ENCODE assay signal across 20 cellular contexts in genomic region chr12:124174406-124174805, GRCh38.
DNase-seq lines count a peak whose midpoint lies in the region; ATAC-seq, FAIRE-seq and TF ChIP-seq lines count a peak whose summit lies in the region.
"Had no signal": no experiment of that assay in that cellular context is flagged by ENCODE, and none has a peak within 500 bp of the region (broad histone marks: within the 10 kb centered on the region; RNA-seq: fewer than 3 reads in every experiment).

No MANE protein-coding gene starts in this region.

- TF ChIP-seq CTCF in choroid plexus epithelial cell (conservative IDR thresholded peaks at IDR 0.05; ENCODE audit: low read depth, low read length): no peak
- no peak for TF ChIP-seq CTCF in nephron (IDR thresholded peaks at IDR 0.05; ENCODE audit: unreplicated experiment in 3 of 3)

- H3K27ac Mint-ChIP-seq in nephron: peak overlapping the region; percentile 53 to 82 (median 73)
- H3K27ac Mint-ChIP-seq: activated naive CD8-positive, alpha-beta T cell; memory B cell; T-cell had no signal

- H3K9me3 Mint-ChIP-seq in nephron: peaks cover 2% of the 10 kb centered on the region
- H3K9me3 Mint-ChIP-seq: memory B cell, T-cell had no signal

- no peaks in the 10 kb centered on the region for H3K36me3 Mint-ChIP-seq in nephron (ENCODE audit: low read depth)
- H3K36me3 Mint-ChIP-seq: activated naive CD8-positive, alpha-beta T cell; memory B cell; T-cell had no signal

- no peak overlapping the region for H3K4me3 Mint-ChIP-seq in nephron
- H3K4me3 Mint-ChIP-seq: activated naive CD8-positive, alpha-beta T cell; memory B cell; T-cell had no signal

- TF ChIP-seq POLR2A in GM12891 (IDR thresholded peaks at IDR 0.05; ENCODE audit: low read depth, low read length): no peak

- ATAC-seq in GM19328 (IDR thresholded peaks at IDR 0.05; ENCODE audit: unreplicated experiment): no peak
- ATAC-seq in GM21447 (IDR thresholded peaks at IDR 0.05; ENCODE audit: unreplicated experiment): no peak
- no peak for ATAC-seq in HG02852 (IDR thresholded peaks at IDR 0.05; ENCODE audit: unreplicated experiment)
- ATAC-seq: T-cell had no signal

- H3K4me1 Mint-ChIP-seq in nephron: peaks cover 37% of the 10 kb centered on the region
- H3K4me1 Mint-ChIP-seq: memory B cell, T-cell had no signal

- H3K4me3 ChIP-seq in choroid plexus epithelial cell (ENCODE audit: low read depth, low read length): no peak overlapping the region
- H3K4me3 ChIP-seq: BLaER1, esophagus muscularis mucosa, PC-9 had no signal

- FAIRE-seq in GM12891 (lab: Jason Lieb, UNC): no peak
- FAIRE-seq: colon, GM12892 had no signal

- DNase-seq in AG20443 (ENCODE audit: low spot score): peak; percentile 88
- DNase-seq in LHCN-M2 (ENCODE audit: low read depth): peak; percentile 65
- DNase-seq in choroid plexus epithelial cell (ENCODE audit: low read depth): peak; percentile 70
- no peak for DNase-seq in GM12891 (ENCODE audit: insufficient read length, low spot score)
- DNase-seq: activated CD4-positive, alpha-beta T cell treated with anti-CD3 and anti-CD28 coated beads for 1 hour; DMS53; NCI-H146; NCI-H510A treated with DMSO at 0.1 percent for 48 hours; PC-9; T-cell had no signal

- H3K27me3 Mint-ChIP-seq in nephron (ENCODE audit: low read depth): no peaks in the 10 kb centered on the region

TF ChIP-seq in GM12891, 5 proteins besides CTCF, POLR2A, EP300 and RAD21:
- TF ChIP-seq TAF1 (IDR thresholded peaks at IDR 0.05; ENCODE audit: low read depth, low read length) (no peak), POLR2AphosphoS5 (IDR thresholded peaks at IDR 0.05; ENCODE audit: low read depth, low read length) (no peak), PAX5 (IDR thresholded peaks at IDR 0.05; ENCODE audit: insufficient read depth, low read length, severe bottlenecking) (no peak), POU2F2 (IDR thresholded peaks at IDR 0.05; ENCODE audit: low read depth, low read length) (no peak), SPI1 (IDR thresholded peaks at IDR 0.05; ENCODE audit: low read depth, low read length) (no peak)
